Comparison of ENCODE assay signal across 18 cellular contexts in genomic region chr11:14687943-14688627, GRCh38. TPM values are rescaled to one million over a fixed set of nuclear protein-coding genes. Genes with fewer than 3 reads are reported as not detected.
DNase-seq lines count a peak whose midpoint lies in the region; ATAC-seq, FAIRE-seq and TF ChIP-seq lines count a peak whose summit lies in the region.
"Had no signal": no experiment of that assay in that cellular context is flagged by ENCODE, and none has a peak within 500 bp of the region (broad histone marks: within the 10 kb centered on the region; RNA-seq: fewer than 3 reads in every experiment).

No MANE protein-coding gene starts in this region.

- peak; percentile 36 for ATAC-seq in naive thymus-derived CD4-positive, alpha-beta T cell

- no peak overlapping the region for H3K4me3 Mint-ChIP-seq in activated naive CD4-positive, alpha-beta T cell treated with anti-CD3 and anti-CD28 coated beads, Interleukin-2, amount 50 U/mL, for 24 hours
- H3K4me3 Mint-ChIP-seq in naive thymus-derived CD4-positive, alpha-beta T cell: peak overlapping the region in 2 of 10 donors; percentile 13 to 26
- H3K4me3 Mint-ChIP-seq in CD14-positive monocyte: no peak overlapping the region

- no peak overlapping the region for H3K4me3 ChIP-seq in naive thymus-derived CD4-positive, alpha-beta T cell (ENCODE audit: low read length)
- H3K4me3 ChIP-seq: stomach had no signal

- no peak for DNase-seq in activated naive CD4-positive, alpha-beta T cell (lab: John Stamatoyannopoulos, UW)
- DNase-seq in NCI-H1092 (lab: John Stamatoyannopoulos, UW) (peak; percentile 5), CD14-positive monocyte (ENCODE audit: low spot score) (no peak), frontal cortex (ENCODE audit: low spot score in 2 of 2) (no peak), substantia nigra (lab: John Stamatoyannopoulos, UW) (no peak)
- DNase-seq in naive thymus-derived CD4-positive, alpha-beta T cell: no peak
- DNase-seq: activated CD4-positive, alpha-beta T cell treated with anti-CD3 and anti-CD28 coated beads for 4 hours; HCEC 1CT; hippocampal formation; midbrain; right cardiac atrium; SIG-M5; stomach; T-helper 9 cell had no signal

- POLR2A ChIA-PET in naive thymus-derived CD4-positive, alpha-beta T cell (lab: Charles Lee): interaction anchor here (0.6 to 1.0 kb wide), 3 partner anchors 18 to 98 kb away, joined by 3 to 7 read pairs (median 4); no protein-coding TSS in a partner anchor

- peaks cover 0 to 16% of the 10 kb centered on the region in 2 donors for H3K4me1 ChIP-seq in naive thymus-derived CD4-positive, alpha-beta T cell (ENCODE audit: control insufficient read depth in 2 of 2, insufficient read depth in 2 of 2, low read length in 2 of 2)
- H3K4me1 ChIP-seq: stomach had no signal

- H3K27ac Mint-ChIP-seq in activated naive CD4-positive, alpha-beta T cell treated with anti-CD3 and anti-CD28 coated beads, Interleukin-2, amount 50 U/mL, for 24 hours: peak overlapping the region; percentile 82
- H3K27ac Mint-ChIP-seq in naive thymus-derived CD4-positive, alpha-beta T cell: peak overlapping the region in 5 of 9 donors; percentile 55 to 78 (median 68)
- H3K27ac Mint-ChIP-seq in CD14-positive monocyte: peak overlapping the region in 1 of 7 donors; percentile 25

- H3K27ac ChIP-seq in VCaP (peak overlapping the region; percentile 8; the same call in 1 of the 2 replicates), substantia nigra (ENCODE audit: low read depth, low read length, poor library complexity, severe bottlenecking) (no peak overlapping the region)
- no peak overlapping the region for H3K27ac ChIP-seq in naive thymus-derived CD4-positive, alpha-beta T cell (ENCODE audit: low read depth, low read length)
- H3K27ac ChIP-seq: neutrophil, stomach had no signal

- FAIRE-seq in frontal cortex (lab: Jason Lieb, UNC): no peak

- intact Hi-C loops in naive thymus-derived CD4-positive, alpha-beta T cell (cut with micrococcal nuclease): loop anchor here in 1 of 2 donors (2.0 kb wide), 2 partner anchors 15 kb away; no protein-coding TSS in a partner anchor
- intact Hi-C loops in CD14-positive monocyte (cut with micrococcal nuclease): no loop called here

- H3K9me3 Mint-ChIP-seq in activated naive CD4-positive, alpha-beta T cell treated with anti-CD3 and anti-CD28 coated beads, Interleukin-2, amount 50 U/mL, for 24 hours: peaks cover 5% of the 10 kb centered on the region
- H3K9me3 Mint-ChIP-seq in naive thymus-derived CD4-positive, alpha-beta T cell: peaks cover 4 to 31% (median 9%) of the 10 kb centered on the region in 11 donors
- peaks cover 4 to 14% (median 8%) of the 10 kb centered on the region in 7 donors for H3K9me3 Mint-ChIP-seq in CD14-positive monocyte

- H3K4me1 Mint-ChIP-seq in activated naive CD4-positive, alpha-beta T cell treated with anti-CD3 and anti-CD28 coated beads, Interleukin-2, amount 50 U/mL, for 24 hours: peaks cover 68% of the 10 kb centered on the region
- H3K4me1 Mint-ChIP-seq in naive thymus-derived CD4-positive, alpha-beta T cell: peaks cover 32 to 72% (median 67%) of the 10 kb centered on the region in 7 donors
- peaks cover 11% of the 10 kb centered on the region for H3K4me1 Mint-ChIP-seq in CD14-positive monocyte

- CTCF ChIA-PET in naive thymus-derived CD4-positive, alpha-beta T cell (lab: Charles Lee): interaction anchor here (0.6 kb wide), 1 partner anchor 120 kb away, joined by 4 read pairs; no protein-coding TSS in a partner anchor

- TF ChIP-seq CTCF in VCaP (conservative IDR thresholded peaks at IDR 0.05) (no peak), CD14-positive monocyte (IDR thresholded peaks at IDR 0.05) (no peak)

- no peaks in the 10 kb centered on the region for H3K27me3 ChIP-seq in naive thymus-derived CD4-positive, alpha-beta T cell (ENCODE audit: control insufficient read depth in 2 of 2, insufficient read depth in 2 of 2, low read length in 2 of 2)
- H3K27me3 ChIP-seq: neutrophil, stomach had no signal

- H3K36me3 ChIP-seq in naive thymus-derived CD4-positive, alpha-beta T cell (ENCODE audit: control insufficient read depth in 2 of 3, insufficient read depth in 3 of 3, low read length in 3 of 3): peaks cover 0 to 11% (median 0%) of the 10 kb centered on the region in 3 experiments
- H3K36me3 ChIP-seq: neutrophil, stomach had no signal

- no peaks in the 10 kb centered on the region for H3K27me3 Mint-ChIP-seq in activated naive CD4-positive, alpha-beta T cell treated with anti-CD3 and anti-CD28 coated beads, Interleukin-2, amount 50 U/mL, for 24 hours
- no peaks in the 10 kb centered on the region for H3K27me3 Mint-ChIP-seq in naive thymus-derived CD4-positive, alpha-beta T cell
- no peaks in the 10 kb centered on the region for H3K27me3 Mint-ChIP-seq in CD14-positive monocyte (ENCODE audit: low read depth in 3 of 3)

- H3K36me3 Mint-ChIP-seq in activated naive CD4-positive, alpha-beta T cell treated with anti-CD3 and anti-CD28 coated beads, Interleukin-2, amount 50 U/mL, for 24 hours: peaks cover 36% of the 10 kb centered on the region
- H3K36me3 Mint-ChIP-seq in naive thymus-derived CD4-positive, alpha-beta T cell: peaks cover 16 to 54% (median 48%) of the 10 kb centered on the region in 5 donors
- peaks cover 7 to 10% of the 10 kb centered on the region in 2 donors for H3K36me3 Mint-ChIP-seq in CD14-positive monocyte

- peaks cover 0 to 6% (median 0%) of the 10 kb centered on the region in 3 experiments for H3K9me3 ChIP-seq in naive thymus-derived CD4-positive, alpha-beta T cell (ENCODE audit: control insufficient read depth in 2 of 3, low read length in 3 of 3)
- H3K9me3 ChIP-seq: neutrophil had no signal

RNA-seq across cellular contexts. Expression of gene PDE3B, which starts 44.5 kb away (rescaled TPM):
- 100 to 1,000 TPM in 4 of 5 experiments, 10 to 100 TPM in 1; 79.6 to 268 (median 151) TPM for total RNA-seq in naive thymus-derived CD4-positive, alpha-beta T cell
- polyA plus RNA-seq in naive thymus-derived CD4-positive, alpha-beta T cell: 10 to 100 TPM; 49.7 to 81.2 TPM
- polyA plus RNA-seq in CD14-positive monocyte: 1 to 10 TPM; 5.2 to 6.0 TPM
- 20.4 TPM for total RNA-seq in frontal cortex
- total RNA-seq: HT1080 had no signal
